ENCODE assay signal across 1 cellular context in genomic region chr18:43662657-43663056, GRCh38.
TF ChIP-seq lines count a peak whose summit lies in the region.

No MANE protein-coding gene starts in this region.

TF ChIP-seq in H1, 55 proteins besides CTCF, POLR2A, EP300 and RAD21 (continued from another document):
- TF ChIP-seq CHD1 (IDR thresholded peaks at IDR 0.05; ENCODE audit: low read depth, low read length) (no peak), SAP30 (IDR thresholded peaks at IDR 0.05; ENCODE audit: insufficient read depth, insufficient replicate concordance, low read length) (no peak), SUZ12 (IDR thresholded peaks at IDR 0.05; ENCODE audit: low read length) (no peak), SIN3A (conservative IDR thresholded peaks at IDR 0.05 in 1 of 2, IDR thresholded peaks at IDR 0.05 in 1 of 2; ENCODE audit: low read depth in 1 of 2, low read length in 2 of 2) (no peak), KDM1A (IDR thresholded peaks at IDR 0.05; ENCODE audit: borderline replicate concordance, low read length) (no peak), JUN (IDR thresholded peaks at IDR 0.05; ENCODE audit: low read depth, low read length) (no peak), EZH2 (IDR thresholded peaks at IDR 0.05; ENCODE audit: low read depth, low read length, severe bottlenecking) (no peak), ATF2 (IDR thresholded peaks at IDR 0.05; ENCODE audit: low read length) (no peak), TEAD4 (IDR thresholded peaks at IDR 0.05; ENCODE audit: low read depth, low read length) (no peak), PHF8 (conservative IDR thresholded peaks at IDR 0.05; ENCODE audit: low read depth, low read length) (no peak)
TF ChIP-seq in H1: peak in this region for 0.
